In genomic region chr4:151991884-151992166, GRCh38 we compare ENCODE assay signal across 20 cellular contexts.
A peak's percentile ranks its signal among the peaks of the same experiment; 100 is the strongest.
DNase-seq lines count a peak whose midpoint lies in the region; ATAC-seq and TF ChIP-seq lines count a peak whose summit lies in the region.
"Had no signal": no experiment of that assay in that cellular context is flagged by ENCODE, and none has a peak within 500 bp of the region (broad histone marks: within the 10 kb centered on the region; RNA-seq: fewer than 3 reads in every experiment).

No MANE protein-coding gene starts in this region.

- no peaks in the 10 kb centered on the region for H3F3A ChIP-seq in MM.1S (ENCODE audit: insufficient read depth, low read length)

- no peaks in the 10 kb centered on the region for H3K79me2 ChIP-seq in MM.1S (ENCODE audit: low read length)

- no peaks in the 10 kb centered on the region for H3K27me3 ChIP-seq in right cardiac atrium (ENCODE audit: control insufficient read depth, insufficient read depth)
- no peaks in the 10 kb centered on the region for H3K27me3 ChIP-seq in MM.1S (replicated peaks; ENCODE audit: insufficient read depth, low read length)
- no peaks in the 10 kb centered on the region for H3K27me3 ChIP-seq in effector memory CD4-positive, alpha-beta T cell (replicated peaks; ENCODE audit: control insufficient read depth, insufficient read depth, low read length, poor library complexity, severe bottlenecking)
- H3K27me3 ChIP-seq: testis had no signal

- 50% methylated on average over 2 of the region's 2 CpGs for WGBS in right cardiac atrium

- DNase-seq in right cardiac atrium, result no peak
- DNase-seq in cardiac septum (ENCODE audit: low spot score), result no peak
- no peak for DNase-seq in MM.1S
- DNase-seq in effector memory CD4-positive, alpha-beta T cell, result no peak
- peak; percentile 69 for DNase-seq in superior temporal gyrus (ENCODE audit: extremely low spot score)
- DNase-seq in HUDEP-2 (lab: John Stamatoyannopoulos, UW; ENCODE audit: unreplicated experiment in 76 of 76), result no peak
- no peak for DNase-seq in NCI-H1436 treated with DMSO at 0.1 percent for 48 hours (lab: John Stamatoyannopoulos, UW)
- DNase-seq: activated effector memory CD4-positive, alpha-beta T cell treated with anti-CD3 and anti-CD28 coated beads, Interleukin-2, amount 50 U/mL, for 16 hours; GDM1; NCI-H1092 treated with DMSO at 0.1 percent for 48 hours; NCI-H526 treated with DMSO at 0.1 percent for 48 hours; SHP77 treated with DMSO at 0.1 percent for 48 hours; stimulated activated CD4-positive, alpha-beta T cell treated with anti-CD3 and anti-CD28 coated beads, Interleukin-4, amount 100 ng/mL, for 4 hours; testis had no signal

- no peak overlapping the region for H3K9ac ChIP-seq in MM.1S (ENCODE audit: low read length)
- H3K9ac ChIP-seq: KMS-11 had no signal

- peaks cover 6% of the 10 kb centered on the region for H3K4me1 ChIP-seq in right cardiac atrium (ENCODE audit: control insufficient read depth, insufficient read depth, low read length)
- peaks cover 25% of the 10 kb centered on the region for H3K4me1 ChIP-seq in MM.1S (ENCODE audit: low read length)
- peaks cover 39% of the 10 kb centered on the region for H3K4me1 ChIP-seq in effector memory CD4-positive, alpha-beta T cell (ENCODE audit: control insufficient read depth, insufficient read depth, low read length, poor library complexity, severe bottlenecking)
- H3K4me1 ChIP-seq: testis had no signal

- no peaks in the 10 kb centered on the region for H4K20me1 ChIP-seq in MM.1S (ENCODE audit: insufficient read depth, low read length)

- no peaks in the 10 kb centered on the region for H3K9me2 ChIP-seq in MM.1S (replicated peaks; ENCODE audit: insufficient read depth, low read length)

- H2AFZ ChIP-seq in MM.1S (ENCODE audit: low read length), result no peak overlapping the region

- no peak for TF ChIP-seq CTCF in MM.1S (IDR thresholded peaks at IDR 0.05; ENCODE audit: low read length)

- H3K4me2 ChIP-seq in MM.1S (ENCODE audit: low read depth, low read length), result peak overlapping the region; percentile 38
- H3K4me2 ChIP-seq: KMS-11, smooth muscle cell had no signal

- H3K36me3 ChIP-seq in MM.1S (replicated peaks; ENCODE audit: insufficient read depth, low read length), result no peaks in the 10 kb centered on the region
- no peaks in the 10 kb centered on the region for H3K36me3 ChIP-seq in effector memory CD4-positive, alpha-beta T cell (ENCODE audit: control insufficient read depth, insufficient read depth, low read length)

- H3K9me3 ChIP-seq in right cardiac atrium (ENCODE audit: control insufficient read depth, low read length), result no peaks in the 10 kb centered on the region
- no peaks in the 10 kb centered on the region for H3K9me3 ChIP-seq in MM.1S (replicated peaks; ENCODE audit: insufficient read depth, low read length)
- no peaks in the 10 kb centered on the region for H3K9me3 ChIP-seq in effector memory CD4-positive, alpha-beta T cell (ENCODE audit: control insufficient read depth, low read length)
- H3K9me3 ChIP-seq: testis had no signal

- H3K4me3 ChIP-seq in right cardiac atrium (ENCODE audit: low read length), result no peak overlapping the region
- no peak overlapping the region for H3K4me3 ChIP-seq in MM.1S (ENCODE audit: low read length)
- no peak overlapping the region for H3K4me3 ChIP-seq in effector memory CD4-positive, alpha-beta T cell (ENCODE audit: insufficient read depth, low read depth, low read length, poor library complexity, severe bottlenecking)
- H3K4me3 ChIP-seq: smooth muscle cell, testis had no signal

- peak overlapping the region; percentile 59 for H3K27ac ChIP-seq in right cardiac atrium (ENCODE audit: low read length)
- no peak overlapping the region for H3K27ac ChIP-seq in MM.1S (ENCODE audit: low read length)
- H3K27ac ChIP-seq in effector memory CD4-positive, alpha-beta T cell (ENCODE audit: insufficient read depth, low read length, poor library complexity, severe bottlenecking), result peak overlapping the region; percentile 29
- H3K27ac ChIP-seq: epithelial cell of prostate, KMS-11, testis, VCaP had no signal

- intact Hi-C loops in right cardiac atrium (cut with DNase I) (no loop called here), cardiac septum (cut with DNase I) (no loop called here)

- ATAC-seq in right cardiac atrium (no peak), GM21786 (IDR thresholded peaks at IDR 0.05; ENCODE audit: unreplicated experiment) (no peak)
- ATAC-seq: HCT116 had no signal
